ENCODE assay signal across 1 cellular context in genomic region chr19:14164088-14164487, GRCh38.
TF ChIP-seq lines count a peak whose summit lies in the region.

No MANE protein-coding gene starts in this region.

TF ChIP-seq in GM23338, 12 proteins besides CTCF, POLR2A, EP300 and RAD21 (continued from another document):
- TF ChIP-seq, protein P1, sequence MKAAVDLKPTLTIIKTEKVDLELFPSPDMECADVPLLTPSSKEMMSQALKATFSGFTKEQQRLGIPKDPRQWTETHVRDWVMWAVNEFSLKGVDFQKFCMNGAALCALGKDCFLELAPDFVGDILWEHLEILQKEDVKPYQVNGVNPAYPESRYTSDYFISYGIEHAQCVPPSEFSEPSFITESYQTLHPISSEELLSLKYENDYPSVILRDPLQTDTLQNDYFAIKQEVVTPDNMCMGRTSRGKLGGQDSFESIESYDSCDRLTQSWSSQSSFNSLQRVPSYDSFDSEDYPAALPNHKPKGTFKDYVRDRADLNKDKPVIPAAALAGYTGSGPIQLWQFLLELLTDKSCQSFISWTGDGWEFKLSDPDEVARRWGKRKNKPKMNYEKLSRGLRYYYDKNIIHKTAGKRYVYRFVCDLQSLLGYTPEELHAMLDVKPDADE (IDR thresholded peaks at IDR 0.05) = no peak
- TF ChIP-seq CREB1 (CRISPR knock-in tag; IDR thresholded peaks at IDR 0.05; ENCODE audit: low read depth) = no peak
- TF ChIP-seq JUNB (IDR thresholded peaks at IDR 0.05; ENCODE audit: unreplicated experiment) = no peak
- no peak for TF ChIP-seq STAT1 (IDR thresholded peaks at IDR 0.05; ENCODE audit: unreplicated experiment)
- TF ChIP-seq, protein P2, sequence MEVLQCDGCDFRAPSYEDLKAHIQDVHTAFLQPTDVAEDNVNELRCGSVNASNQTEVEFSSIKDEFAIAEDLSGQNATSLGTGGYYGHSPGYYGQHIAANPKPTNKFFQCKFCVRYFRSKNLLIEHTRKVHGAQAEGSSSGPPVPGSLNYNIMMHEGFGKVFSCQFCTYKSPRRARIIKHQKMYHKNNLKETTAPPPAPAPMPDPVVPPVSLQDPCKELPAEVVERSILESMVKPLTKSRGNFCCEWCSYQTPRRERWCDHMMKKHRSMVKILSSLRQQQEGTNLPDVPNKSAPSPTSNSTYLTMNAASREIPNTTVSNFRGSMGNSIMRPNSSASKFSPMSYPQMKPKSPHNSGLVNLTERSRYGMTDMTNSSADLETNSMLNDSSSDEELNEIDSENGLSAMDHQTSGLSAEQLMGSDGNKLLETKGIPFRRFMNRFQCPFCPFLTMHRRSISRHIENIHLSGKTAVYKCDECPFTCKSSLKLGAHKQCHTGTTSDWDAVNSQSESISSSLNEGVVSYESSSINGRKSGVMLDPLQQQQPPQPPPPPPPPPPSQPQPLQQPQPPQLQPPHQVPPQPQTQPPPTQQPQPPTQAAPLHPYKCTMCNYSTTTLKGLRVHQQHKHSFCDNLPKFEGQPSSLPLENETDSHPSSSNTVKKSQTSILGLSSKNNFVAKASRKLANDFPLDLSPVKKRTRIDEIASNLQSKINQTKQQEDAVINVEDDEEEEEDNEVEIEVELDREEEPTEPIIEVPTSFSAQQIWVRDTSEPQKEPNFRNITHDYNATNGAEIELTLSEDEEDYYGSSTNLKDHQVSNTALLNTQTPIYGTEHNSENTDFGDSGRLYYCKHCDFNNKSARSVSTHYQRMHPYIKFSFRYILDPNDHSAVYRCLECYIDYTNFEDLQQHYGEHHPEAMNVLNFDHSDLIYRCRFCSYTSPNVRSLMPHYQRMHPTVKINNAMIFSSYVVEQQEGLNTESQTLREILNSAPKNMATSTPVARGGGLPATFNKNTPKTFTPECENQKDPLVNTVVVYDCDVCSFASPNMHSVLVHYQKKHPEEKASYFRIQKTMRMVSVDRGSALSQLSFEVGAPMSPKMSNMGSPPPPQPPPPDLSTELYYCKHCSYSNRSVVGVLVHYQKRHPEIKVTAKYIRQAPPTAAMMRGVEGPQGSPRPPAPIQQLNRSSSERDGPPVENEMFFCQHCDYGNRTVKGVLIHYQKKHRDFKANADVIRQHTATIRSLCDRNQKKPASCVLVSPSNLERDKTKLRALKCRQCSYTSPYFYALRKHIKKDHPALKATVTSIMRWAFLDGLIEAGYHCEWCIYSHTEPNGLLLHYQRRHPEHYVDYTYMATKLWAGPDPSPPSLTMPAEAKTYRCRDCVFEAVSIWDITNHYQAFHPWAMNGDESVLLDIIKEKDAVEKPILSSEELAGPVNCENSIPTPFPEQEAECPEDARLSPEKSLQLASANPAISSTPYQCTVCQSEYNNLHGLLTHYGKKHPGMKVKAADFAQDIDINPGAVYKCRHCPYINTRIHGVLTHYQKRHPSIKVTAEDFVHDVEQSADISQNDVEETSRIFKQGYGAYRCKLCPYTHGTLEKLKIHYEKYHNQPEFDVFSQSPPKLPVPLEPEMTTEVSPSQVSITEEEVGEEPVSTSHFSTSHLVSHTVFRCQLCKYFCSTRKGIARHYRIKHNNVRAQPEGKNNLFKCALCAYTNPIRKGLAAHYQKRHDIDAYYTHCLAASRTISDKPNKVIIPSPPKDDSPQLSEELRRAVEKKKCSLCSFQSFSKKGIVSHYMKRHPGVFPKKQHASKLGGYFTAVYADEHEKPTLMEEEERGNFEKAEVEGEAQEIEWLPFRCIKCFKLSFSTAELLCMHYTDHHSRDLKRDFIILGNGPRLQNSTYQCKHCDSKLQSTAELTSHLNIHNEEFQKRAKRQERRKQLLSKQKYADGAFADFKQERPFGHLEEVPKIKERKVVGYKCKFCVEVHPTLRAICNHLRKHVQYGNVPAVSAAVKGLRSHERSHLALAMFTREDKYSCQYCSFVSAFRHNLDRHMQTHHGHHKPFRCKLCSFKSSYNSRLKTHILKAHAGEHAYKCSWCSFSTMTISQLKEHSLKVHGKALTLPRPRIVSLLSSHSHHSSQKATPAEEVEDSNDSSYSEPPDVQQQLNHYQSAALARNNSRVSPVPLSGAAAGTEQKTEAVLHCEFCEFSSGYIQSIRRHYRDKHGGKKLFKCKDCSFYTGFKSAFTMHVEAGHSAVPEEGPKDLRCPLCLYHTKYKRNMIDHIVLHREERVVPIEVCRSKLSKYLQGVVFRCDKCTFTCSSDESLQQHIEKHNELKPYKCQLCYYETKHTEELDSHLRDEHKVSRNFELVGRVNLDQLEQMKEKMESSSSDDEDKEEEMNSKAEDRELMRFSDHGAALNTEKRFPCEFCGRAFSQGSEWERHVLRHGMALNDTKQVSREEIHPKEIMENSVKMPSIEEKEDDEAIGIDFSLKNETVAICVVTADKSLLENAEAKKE (CRISPR knock-in tag; IDR thresholded peaks at IDR 0.05) = no peak
TF ChIP-seq in GM23338: peak in this region for 0.
